16 cellular contexts compared by ENCODE assay signal in the genomic region with DNA sequence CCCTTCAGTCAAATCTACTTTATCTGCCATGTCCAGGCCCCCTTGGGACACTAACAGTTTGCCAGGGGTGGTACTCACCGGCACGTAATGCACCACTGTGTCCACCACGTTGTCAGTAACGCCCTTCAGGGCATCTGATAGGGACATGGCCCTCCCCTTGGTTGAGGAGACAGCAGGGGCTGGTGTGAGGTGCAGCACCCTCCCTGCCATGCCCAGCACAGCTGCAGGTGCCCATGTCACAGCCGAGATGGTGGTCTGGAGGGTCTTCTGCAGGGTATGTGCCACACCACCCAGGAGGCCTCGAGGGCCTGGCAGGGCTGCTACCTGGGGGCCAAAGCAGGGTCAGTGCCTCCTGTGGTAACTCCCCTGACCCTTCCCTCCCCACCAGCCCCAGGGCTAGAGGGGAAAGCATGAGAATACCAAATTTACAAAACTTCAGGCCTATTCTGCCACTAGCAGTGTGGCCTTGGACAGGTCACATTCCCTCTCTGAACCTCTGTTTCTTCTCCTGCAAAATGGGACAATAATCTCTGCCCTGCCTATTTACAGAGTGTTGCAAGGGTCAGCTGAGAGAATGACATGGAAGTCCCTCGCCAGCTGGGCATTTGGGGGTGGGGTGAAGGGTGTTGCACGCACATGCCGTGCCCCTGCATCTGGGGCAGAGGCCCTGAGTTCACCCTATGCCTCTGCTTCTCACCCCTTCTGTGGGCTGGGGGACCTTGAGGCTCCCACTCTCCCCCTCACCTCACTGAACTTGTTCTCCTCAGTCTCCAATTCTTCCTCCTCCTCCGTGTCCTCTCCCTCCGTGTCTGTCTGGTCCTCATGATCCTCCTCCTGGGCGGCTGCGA. TPM values are rescaled to one million over a fixed set of nuclear protein-coding genes. Genes with fewer than 3 reads are reported as not detected.
"Had no signal": no experiment of that assay in that cellular context is flagged by ENCODE, and none has a peak within 500 bp of the region (broad histone marks: within the 10 kb centered on the region; RNA-seq: fewer than 3 reads in every experiment).

No MANE protein-coding gene starts in this region.

- H3K4me3 ChIP-seq: colonic mucosa, esophagus squamous epithelium, ovary had no signal

- H3K4me3 Mint-ChIP-seq: activated naive CD4-positive, alpha-beta T cell treated with anti-CD3 and anti-CD28 coated beads for 36 hours; neural crest cell had no signal

- H3K4me1 ChIP-seq: colonic mucosa had no signal

- H3K36me3 ChIP-seq: colonic mucosa, esophagus squamous epithelium, ovary had no signal

- DNase-seq: activated CD4-positive, alpha-beta T cell treated with anti-CD3 and anti-CD28 coated beads, Interleukin-2, amount 50 U/mL, for 1 hour; activated naive CD4-positive, alpha-beta T cell treated with anti-CD3 and anti-CD28 coated beads for 36 hours; central memory CD4-positive, alpha-beta T cell; colonic mucosa; esophagus squamous epithelium; glutamatergic neuron; hypothalamus; kidney; stimulated activated CD4-positive, alpha-beta T cell treated with anti-CD3 and anti-CD28 coated beads, Interleukin-1b, Interleukin-23, amount 100 ng/mL, for 48 hours; stimulated activated naive CD8-positive, alpha-beta T cell treated with anti-CD3 and anti-CD28 coated beads, Interleukin-15, amount 100 ng/mL, for 72 hours; T-helper 9 cell had no signal

- H3K9me3 Mint-ChIP-seq: activated naive CD4-positive, alpha-beta T cell treated with anti-CD3 and anti-CD28 coated beads for 36 hours; neural crest cell; stimulated activated naive CD8-positive, alpha-beta T cell treated with anti-CD3 and anti-CD28 coated beads, Interleukin-15, amount 100 ng/mL, for 72 hours had no signal

- H3K9me3 ChIP-seq: colonic mucosa, esophagus squamous epithelium, ovary had no signal

- ATAC-seq: activated CD4-positive, CD25-positive, alpha-beta regulatory T cell treated with anti-CD3 and anti-CD28 coated beads, Interleukin-2, amount 50 U/mL, for 24 hours had no signal

- H3K27me3 ChIP-seq: colonic mucosa, ovary had no signal

- H3K27ac Mint-ChIP-seq: activated naive CD4-positive, alpha-beta T cell treated with anti-CD3 and anti-CD28 coated beads for 36 hours; stimulated activated naive CD8-positive, alpha-beta T cell treated with anti-CD3 and anti-CD28 coated beads, Interleukin-15, amount 100 ng/mL, for 72 hours had no signal

RNA-seq across cellular contexts. Expression of a gene that starts 23.5 kb away (rescaled TPM):
- total RNA-seq: activated naive CD4-positive, alpha-beta T cell treated with anti-CD3 and anti-CD28 coated beads for 36 hours; esophagus squamous epithelium; fibroblast of villous mesenchyme; left ventricle myocardium superior; neural crest cell had no signal
